ENCODE assay signal across 8 cellular contexts in the genomic region with DNA sequence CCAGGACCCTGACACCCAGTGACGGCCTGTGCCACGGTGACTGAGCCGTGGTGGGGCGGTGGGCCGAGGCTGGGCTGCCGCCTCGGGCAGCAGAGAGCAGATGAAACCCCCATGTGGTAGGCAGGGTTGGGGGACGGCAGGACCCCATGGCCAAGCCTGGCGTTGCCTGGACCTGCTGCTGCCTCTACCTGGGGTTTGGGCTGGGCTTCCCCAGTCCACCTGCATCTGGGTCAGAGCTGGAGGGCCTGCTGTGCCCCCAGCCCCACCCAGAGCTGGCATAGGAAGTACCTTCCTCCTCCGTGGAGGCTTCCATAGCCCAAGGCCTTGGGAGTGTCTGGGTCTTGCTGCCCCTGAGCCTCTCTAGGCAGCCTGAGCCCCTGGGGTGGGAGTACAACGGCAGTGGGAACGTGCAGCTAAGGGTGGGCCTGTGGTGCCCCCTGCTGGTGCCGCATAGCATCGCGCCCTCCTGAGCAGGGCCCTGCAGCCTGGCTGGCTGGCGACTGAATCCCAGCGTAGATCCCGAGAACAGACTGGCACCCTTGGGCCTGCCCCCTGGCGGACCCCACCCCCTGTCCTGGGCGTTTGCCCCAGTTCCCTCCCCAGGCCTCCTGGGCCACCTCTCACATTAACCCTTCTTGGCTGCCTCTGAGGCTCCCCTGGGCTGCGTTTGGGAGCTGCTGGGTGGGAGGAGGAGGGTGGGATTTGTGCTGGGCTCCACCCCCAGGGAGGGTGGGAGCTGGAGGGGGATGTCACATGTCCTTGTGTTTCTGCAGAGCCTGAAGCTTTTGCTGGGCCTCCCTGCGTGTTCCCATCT.
DNase-seq lines count a peak whose midpoint lies in the region; ATAC-seq and TF ChIP-seq lines count a peak whose summit lies in the region.

No MANE protein-coding gene starts in this region.

- peak overlapping the region; percentile 73 for H3K27ac ChIP-seq in cingulate gyrus (ENCODE audit: low read depth, low read length)

- peak; percentile 76 for DNase-seq in COLO668 (lab: John Stamatoyannopoulos, UW; ENCODE audit: unreplicated experiment)
- DNase-seq in HEK293T (ENCODE audit: extremely low spot score) = peak; percentile 89
- DNase-seq in NCI-H345 treated with DMSO at 0.1 percent for 48 hours (lab: John Stamatoyannopoulos, UW; ENCODE audit: unreplicated experiment) = peak; percentile 50
- peak; percentile 87 for DNase-seq in activated CD4-positive, alpha-beta T cell treated with anti-CD3 and anti-CD28 coated beads for 48 hours
- DNase-seq in left kidney (ENCODE audit: low read depth, low spot score) = peak; percentile 96
- DNase-seq in stimulated activated CD4-positive, alpha-beta T cell treated with anti-CD3 and anti-CD28 coated beads, Interleukin-2, amount 100 ng/mL, for 24 hours = peak; percentile 86

- CTCF ChIA-PET in HEK293T (lab: Yijun Ruan, JAX) = interaction anchor here (0.5 to 1.5 kb wide), 14 partner anchors 8 to 250 kb away, joined by 3 to 6 read pairs (median 3); a partner anchor contains a TSS

- no peak for ATAC-seq in HG03378 (IDR thresholded peaks at IDR 0.05; ENCODE audit: unreplicated experiment)

- POLR2A ChIA-PET in HEK293T (lab: Yijun Ruan, JAX) = interaction anchor here (0.6 to 1.5 kb wide), 8 partner anchors 9 to 73 kb away, joined by 3 to 5 read pairs (median 3); a partner anchor contains a TSS

TF ChIP-seq in HEK293T, 16 proteins besides CTCF, POLR2A, EP300 and RAD21:
- no peak for TF ChIP-seq FOXM1 (IDR thresholded peaks at IDR 0.05; ENCODE audit: borderline replicate concordance)
- no peak for TF ChIP-seq NFRKB (IDR thresholded peaks at IDR 0.05)
- TF ChIP-seq FOXA1 (IDR thresholded peaks at IDR 0.05) = no peak
- no peak for TF ChIP-seq HDGF (IDR thresholded peaks at IDR 0.05; ENCODE audit: borderline replicate concordance)
- TF ChIP-seq TARDBP (IDR thresholded peaks at IDR 0.05) = no peak
- no peak for TF ChIP-seq SUZ12 (IDR thresholded peaks at IDR 0.05)
- no peak for TF ChIP-seq ELF4 (IDR thresholded peaks at IDR 0.05)
- TF ChIP-seq SP1 (IDR thresholded peaks at IDR 0.05) = no peak
